33 cellular contexts compared by ENCODE assay signal in genomic region chr5:5405441-5405840, GRCh38.
"Had no signal": no experiment of that assay in that cellular context is flagged by ENCODE, and none has a peak within 500 bp of the region (broad histone marks: within the 10 kb centered on the region; RNA-seq: fewer than 3 reads in every experiment).

No MANE protein-coding gene starts in this region.

- H3K27ac ChIP-seq: adrenal gland, ascending aorta, body of pancreas, brain microvascular endothelial cell, breast epithelium, cardiac muscle cell had no signal

- H3K27me3 ChIP-seq: adrenal gland, ascending aorta, body of pancreas, brain microvascular endothelial cell, breast epithelium, cardiac muscle cell had no signal

- ATAC-seq: activated naive CD4-positive, alpha-beta T cell treated with anti-CD3 and anti-CD28 coated beads, Interleukin-2, amount 50 U/mL, for 72 hours; activated naive CD8-positive, alpha-beta T cell treated with anti-CD3 and anti-CD28 coated beads, Interleukin-2, amount 50 U/mL, for 24 hours; activated T-cell treated with anti-CD3 and anti-CD28 coated beads, Interleukin-2, amount 50 U/mL, for 4 hours; activated T-cell treated with anti-CD3 and anti-CD28 coated beads, Interleukin-2, amount 50 U/mL, for 72 hours; activated T-helper 17 cell treated with anti-CD3 and anti-CD28 coated beads, Interleukin-2, amount 50 U/mL, for 72 hours; body of pancreas had no signal

- H3K4me3 ChIP-seq: adrenal gland, ascending aorta, body of pancreas, breast epithelium, cardiac muscle cell had no signal

- H3K4me1 ChIP-seq: adrenal gland, ascending aorta, body of pancreas, breast epithelium had no signal

- DNase-seq: activated effector memory CD4-positive, alpha-beta T cell treated with anti-CD3 and anti-CD28 coated beads, Interleukin-2, amount 50 U/mL, for 16 hours; activated effector memory CD4-positive, alpha-beta T cell treated with Interleukin-2 at 50 U/mL for 16 hours; activated gamma-delta T cell; activated gamma-delta T cell treated with Interleukin-2 at 50 U/mL for 16 hours; activated naive CD4-positive, alpha-beta T cell; activated naive CD4-positive, alpha-beta T cell treated with anti-CD3 and anti-CD28 coated beads for 36 hours; activated naive CD4-positive, alpha-beta T cell treated with anti-CD3 and anti-CD28 coated beads, Interleukin-2, amount 10 ng/mL, durations not matched to agents 7 days and 5 days; activated naive CD4-positive, alpha-beta T cell treated with anti-CD3 and anti-CD28 coated beads, Interleukin-2, amount 50 U/mL, for 16 hours; activated naive CD4-positive, alpha-beta T cell treated with Interleukin-2 at 50 U/mL for 16 hours; activated naive CD8-positive, alpha-beta T cell treated with anti-CD3 and anti-CD28 coated beads for 36 hours; activated naive CD8-positive, alpha-beta T cell treated with anti-CD3 and anti-CD28 coated beads, Interleukin-2, amount 10 ng/mL, durations not matched to agents 7 days and 5 days; activated naive CD8-positive, alpha-beta T cell treated with anti-CD3 and anti-CD28 coated beads, Interleukin-2, amount 50 U/mL, for 24 hours; activated T-cell treated with anti-CD3 and anti-CD28 coated beads, Interleukin-2, amount 50 U/mL, for 24 hours; activated T-cell treated with anti-CD3 and anti-CD28 coated beads, Interleukin-2, amount 50 U/mL, for 4 hours; activated T-cell treated with anti-CD3 and anti-CD28 coated beads, Interleukin-2, amount 50 U/mL, for 48 hours; activated T-cell treated with anti-CD3 and anti-CD28 coated beads, Interleukin-2, amount 50 U/mL, for 72 hours; adrenal gland; amniotic stem cell; amygdala; anterior cingulate cortex; aorta; body of pancreas; brain microvascular endothelial cell; caudate nucleus; central memory CD4-positive, alpha-beta T cell; cerebellar nuclear complex had no signal

- H3K36me3 ChIP-seq: adrenal gland, ascending aorta, brain microvascular endothelial cell, breast epithelium, cardiac muscle cell had no signal

- FAIRE-seq: astrocyte, bronchial epithelial cell had no signal

- H3K9me3 ChIP-seq: adrenal gland, body of pancreas had no signal
